ENCODE assay signal across 28 cellular contexts in the genomic region with DNA sequence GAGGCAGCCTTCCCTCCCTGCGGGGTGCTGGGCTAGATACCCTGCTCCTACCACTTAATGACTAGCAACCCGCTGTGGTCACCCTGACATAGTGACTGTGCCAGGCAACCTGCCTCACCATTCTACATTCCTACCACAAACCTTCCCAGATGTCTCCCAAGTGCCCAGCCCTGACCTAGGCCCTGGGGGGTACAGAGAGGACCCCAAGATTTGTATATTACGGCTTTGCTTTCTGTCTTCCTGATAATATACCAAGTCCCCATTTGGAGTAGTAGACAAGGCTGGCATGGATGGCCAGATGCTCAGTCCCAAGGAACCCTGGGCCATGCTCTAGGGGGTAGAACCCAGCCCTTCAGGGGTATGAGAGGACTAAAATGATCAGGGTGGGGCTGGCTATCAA. TPM values are rescaled to one million over a fixed set of nuclear protein-coding genes. Genes with fewer than 3 reads are reported as not detected.
"Had no signal": no experiment of that assay in that cellular context is flagged by ENCODE, and none has a peak within 500 bp of the region (broad histone marks: within the 10 kb centered on the region; RNA-seq: fewer than 3 reads in every experiment).

No MANE protein-coding gene starts in this region.

- H3K9me3 ChIP-seq: colonic mucosa, gastrocnemius medialis, heart right ventricle, left lung, lower lobe of right lung, mucosa of descending colon had no signal

- FAIRE-seq: endometrium, islet of Langerhans, keratinocyte had no signal

- DNase-seq: cerebellar nuclear complex; colonic mucosa; cortex of kidney; effector CD4-positive, alpha-beta T cell; effector memory CD4-positive, alpha-beta T cell; erythroblast; foreskin keratinocyte; gastrocnemius medialis; glutamatergic neuron; heart right ventricle; hippocampal formation; left colon; left lung; left ventricle myocardium superior; lower lobe of right lung; mesendoderm; mucosa of descending colon; naive B cell had no signal

- H3K27ac Mint-ChIP-seq: dendritic cell treated with granulocyte-macrophage colony-stimulating factor and Interleukin-4, amounts not matched to agents 40 ng/mL and 50 ng/mL, for 4 days; mesothelial cell of epicardium; naive B cell had no signal

- H3K27ac ChIP-seq: colonic mucosa, epithelial cell of prostate, foreskin keratinocyte, gastrocnemius medialis, heart right ventricle, left lung, lower lobe of right lung had no signal

- H3K36me3 ChIP-seq: colonic mucosa, gastrocnemius medialis, heart right ventricle, left lung had no signal

- H3K4me3 Mint-ChIP-seq: dendritic cell treated with granulocyte-macrophage colony-stimulating factor and Interleukin-4, amounts not matched to agents 40 ng/mL and 50 ng/mL, for 4 days; mesothelial cell of epicardium; naive B cell had no signal

- H3K4me1 Mint-ChIP-seq: naive B cell had no signal

- H3K9me3 Mint-ChIP-seq: dendritic cell treated with granulocyte-macrophage colony-stimulating factor and Interleukin-4, amounts not matched to agents 40 ng/mL and 50 ng/mL, for 4 days; mesothelial cell of epicardium had no signal

- H3K4me1 ChIP-seq: colonic mucosa, foreskin keratinocyte, left lung, lower lobe of right lung had no signal

- H3K27me3 ChIP-seq: colonic mucosa, foreskin keratinocyte, gastrocnemius medialis, heart right ventricle, left lung had no signal

- H3K36me3 Mint-ChIP-seq: mesothelial cell of epicardium, naive B cell had no signal

- ATAC-seq: esophagus mucosa, foreskin keratinocyte, gastrocnemius medialis, heart right ventricle, left colon, left lung, left ventricle myocardium superior, lower lobe of right lung, mucosa of descending colon had no signal

- H3K27me3 Mint-ChIP-seq: dendritic cell treated with granulocyte-macrophage colony-stimulating factor and Interleukin-4, amounts not matched to agents 40 ng/mL and 50 ng/mL, for 4 days had no signal

- H3K4me3 ChIP-seq: colonic mucosa, gastrocnemius medialis, heart right ventricle, left lung, lower lobe of right lung, mucosa of descending colon had no signal

RNA-seq across cellular contexts. Expression of gene ESYT3, which starts 31.0 kb away (rescaled TPM):
- total RNA-seq: glomerular endothelial cell, lung microvascular endothelial cell had no signal
- polyA plus RNA-seq: fibroblast of lung had no signal
